Comparison of ENCODE assay signal across 11 cellular contexts in the genomic region with DNA sequence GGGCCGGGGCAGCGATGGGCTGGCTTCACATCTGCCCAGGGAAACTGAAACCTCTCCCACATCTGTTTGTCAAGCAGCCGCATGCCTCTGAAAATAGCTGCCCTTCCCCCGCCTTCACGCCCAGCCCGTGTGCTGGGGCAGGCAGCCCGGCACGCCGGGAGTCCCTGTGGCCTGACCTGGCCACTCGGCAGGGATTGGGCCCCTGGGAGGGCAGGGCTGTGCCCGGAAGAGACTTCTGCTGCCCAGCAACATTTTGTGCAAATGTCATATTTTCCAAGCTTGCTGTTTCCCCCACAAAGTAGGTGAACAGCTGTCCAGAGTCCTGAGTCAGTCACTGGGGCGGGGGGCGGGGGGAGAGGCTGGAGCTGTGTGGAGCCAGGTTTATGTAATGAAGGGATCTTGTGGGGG. TPM values are rescaled to one million over a fixed set of nuclear protein-coding genes. Genes with fewer than 3 reads are reported as not detected.
A peak's percentile ranks its signal among the peaks of the same experiment; 100 is the strongest.
DNase-seq lines count a peak whose midpoint lies in the region; TF ChIP-seq lines count a peak whose summit lies in the region.
"Had no signal": no experiment of that assay in that cellular context is flagged by ENCODE, and none has a peak within 500 bp of the region (broad histone marks: within the 10 kb centered on the region; RNA-seq: fewer than 3 reads in every experiment).

No MANE protein-coding gene starts in this region.

- no peak overlapping the region for H3K27ac ChIP-seq in SJSA1
- H3K27ac ChIP-seq: VCaP had no signal

- intact Hi-C loops in head of caudate nucleus (cut with DNase I) = no loop called here

- no peaks in the 10 kb centered on the region for H3K36me3 ChIP-seq in SJSA1

- H3K27me3 Mint-ChIP-seq in glutamatergic neuron (ENCODE audit: unreplicated experiment) = peaks cover 8% of the 10 kb centered on the region

- DNase-seq in ELF-1 (ENCODE audit: low read depth, low spot score) (peak; percentile 71), SJSA1 (ENCODE audit: low read depth in 1 of 2, low spot score in 2 of 2) (peak; percentile 37 to 51), glutamatergic neuron (peak; percentile 48), renal cortical epithelial cell (ENCODE audit: low read depth) (peak; percentile 83), cerebellum (ENCODE audit: low spot score) (no peak), head of caudate nucleus (no peak), DMS153 (lab: John Stamatoyannopoulos, UW) (no peak)
- DNase-seq in stimulated activated naive CD4-positive, alpha-beta T cell (lab: John Stamatoyannopoulos, UW) = no peak
- DNase-seq: GOT3 had no signal

- no peak overlapping the region for H3K27ac Mint-ChIP-seq in glutamatergic neuron (ENCODE audit: unreplicated experiment)
- H3K27ac Mint-ChIP-seq: dendritic cell treated with granulocyte-macrophage colony-stimulating factor and Interleukin-4, amounts not matched to agents 40 ng/mL and 50 ng/mL, for 4 days had no signal

- H3K27me3 ChIP-seq in SJSA1 (replicated peaks) = no peaks in the 10 kb centered on the region

- no peaks in the 10 kb centered on the region for H3K36me3 Mint-ChIP-seq in glutamatergic neuron (ENCODE audit: unreplicated experiment)

- no peak for TF ChIP-seq CTCF in glutamatergic neuron (IDR thresholded peaks at IDR 0.05; ENCODE audit: partially characterized antibody, unreplicated experiment)

- peaks cover 10% of the 10 kb centered on the region for H3K4me1 Mint-ChIP-seq in glutamatergic neuron (ENCODE audit: low read depth, unreplicated experiment)

- no peaks in the 10 kb centered on the region for H3K9me3 Mint-ChIP-seq in glutamatergic neuron (ENCODE audit: unreplicated experiment)
- H3K9me3 Mint-ChIP-seq: dendritic cell treated with granulocyte-macrophage colony-stimulating factor and Interleukin-4, amounts not matched to agents 40 ng/mL and 50 ng/mL, for 4 days had no signal

- H3K4me1 ChIP-seq in SJSA1 (replicated peaks) = peaks cover 9% of the 10 kb centered on the region

- no peak overlapping the region for H3K4me3 Mint-ChIP-seq in glutamatergic neuron (ENCODE audit: unreplicated experiment)
- H3K4me3 Mint-ChIP-seq: dendritic cell treated with granulocyte-macrophage colony-stimulating factor and Interleukin-4, amounts not matched to agents 40 ng/mL and 50 ng/mL, for 4 days had no signal

- no peaks in the 10 kb centered on the region for H3K9me3 ChIP-seq in SJSA1 (replicated peaks)

- H3K4me3 ChIP-seq in SJSA1 = no peak overlapping the region

RNA-seq across cellular contexts. Expression of gene COL27A1, which starts 8.2 kb away (rescaled TPM):
- total RNA-seq in SJSA1 (2014; rRNA removed; shearing (Covaris generic)) = 4.2 and 4.7 TPM in 2 replicates
- total RNA-seq in glutamatergic neuron (ENCODE audit: unreplicated experiment) (3.9 TPM), renal cortical epithelial cell (4.3 and 48.4 TPM in 2 replicates), cerebellum (15.5 TPM)

Comparison
In these comparisons a context has a peak if more than half of its experiments do, and no peak if none do; other contexts are left out.
1. DNase-seq: peak in ELF-1 (single experiment), SJSA1 (2 of 2), glutamatergic neuron (single experiment) and renal cortical epithelial cell (single experiment); none in cerebellum (single experiment), head of caudate nucleus (0 of 42), stimulated activated naive CD4-positive, alpha-beta T cell (0 of 6) and DMS153 (single experiment).